ENCODE assay signal across 31 cellular contexts in the genomic region with DNA sequence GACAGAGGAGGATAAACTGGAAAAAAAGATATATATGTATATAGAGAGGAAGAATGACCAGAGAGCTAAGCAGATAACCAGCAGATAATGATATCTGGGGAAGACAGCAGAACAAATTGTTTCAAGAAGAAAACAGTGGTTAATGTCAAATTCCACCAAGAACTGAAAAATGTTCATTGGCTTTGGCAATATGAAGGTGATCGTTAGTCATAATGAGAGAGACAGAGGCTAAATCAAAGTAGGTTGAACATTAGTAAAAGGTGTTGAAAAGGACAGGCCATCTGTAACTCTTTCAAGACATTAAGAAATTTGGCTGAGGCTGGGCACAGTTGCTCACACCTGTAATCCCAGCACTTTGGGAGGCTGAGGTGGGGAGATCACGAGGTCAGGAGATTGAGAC. TPM values are rescaled to one million over a fixed set of nuclear protein-coding genes. Genes with fewer than 3 reads are reported as not detected.
"Had no signal": no experiment of that assay in that cellular context is flagged by ENCODE, and none has a peak within 500 bp of the region (broad histone marks: within the 10 kb centered on the region; RNA-seq: fewer than 3 reads in every experiment).

No MANE protein-coding gene starts in this region.

- ATAC-seq: foreskin keratinocyte; heart right ventricle; left cardiac atrium; left lung; naive thymus-derived CD8-positive, alpha-beta T cell; right cardiac atrium; stimulated activated naive B cell treated with anti-CD40 and anti-IgM and Interleukin-4, amounts not matched to agents 10 μg/mL and 1 μg/mL and 100 μg/mL, for 72 hours; upper lobe of right lung had no signal

- H3K27me3 Mint-ChIP-seq: stimulated activated naive B cell treated with anti-CD40 and anti-IgM and Interleukin-4, amounts not matched to agents 10 μg/mL and 1 μg/mL and 100 μg/mL, for 72 hours had no signal

- H3K4me1 ChIP-seq: esophagus muscularis mucosa, foreskin keratinocyte, heart right ventricle, left lung, prostate gland, sigmoid colon, transverse colon, upper lobe of right lung, uterus had no signal

- H3K4me3 ChIP-seq: esophagus muscularis mucosa, heart right ventricle, left lung, prostate gland, sigmoid colon, transverse colon, upper lobe of right lung, uterus had no signal

- H3K9me3 ChIP-seq: esophagus muscularis mucosa, left lung, prostate gland, sigmoid colon, transverse colon, upper lobe of right lung, uterus had no signal

- H3K27ac ChIP-seq: esophagus muscularis mucosa, foreskin keratinocyte, heart right ventricle, left lung, prostate gland, sigmoid colon, transverse colon, upper lobe of right lung, uterus had no signal

- H3K4me3 Mint-ChIP-seq: dendritic cell treated with granulocyte-macrophage colony-stimulating factor and Interleukin-4, amounts not matched to agents 40 ng/mL and 50 ng/mL, for 4 days; naive thymus-derived CD8-positive, alpha-beta T cell; nephron progenitor cell; stimulated activated naive CD8-positive, alpha-beta T cell treated with anti-CD3 and anti-CD28 coated beads, Interleukin-15, Interleukin-2, amounts not matched to agents 100 ng/mL and 50 ng/mL, for 24 hours had no signal

- FAIRE-seq: colon, endothelial cell of umbilical vein, islet of Langerhans had no signal

- H3K36me3 Mint-ChIP-seq: naive thymus-derived CD8-positive, alpha-beta T cell had no signal

- H3K9me3 Mint-ChIP-seq: dendritic cell treated with granulocyte-macrophage colony-stimulating factor and Interleukin-4, amounts not matched to agents 40 ng/mL and 50 ng/mL, for 4 days; naive thymus-derived CD8-positive, alpha-beta T cell; stimulated activated naive CD8-positive, alpha-beta T cell treated with anti-CD3 and anti-CD28 coated beads, Interleukin-15, Interleukin-2, amounts not matched to agents 100 ng/mL and 50 ng/mL, for 24 hours had no signal

- H3K27me3 ChIP-seq: transverse colon, upper lobe of right lung, uterus had no signal

- H3K27ac Mint-ChIP-seq: dendritic cell treated with granulocyte-macrophage colony-stimulating factor and Interleukin-4, amounts not matched to agents 40 ng/mL and 50 ng/mL, for 4 days; nephron progenitor cell; stimulated activated naive B cell treated with anti-CD40 and anti-IgM and Interleukin-4, amounts not matched to agents 10 μg/mL and 1 μg/mL and 100 μg/mL, for 72 hours; stimulated activated naive CD8-positive, alpha-beta T cell treated with anti-CD3 and anti-CD28 coated beads, Interleukin-15, Interleukin-2, amounts not matched to agents 100 ng/mL and 50 ng/mL, for 24 hours had no signal

- H3K36me3 ChIP-seq: esophagus muscularis mucosa, heart right ventricle, left lung, prostate gland, sigmoid colon, transverse colon, upper lobe of right lung, uterus had no signal

- DNase-seq: effector memory CD4-positive, alpha-beta T cell; foreskin keratinocyte; glutamatergic neuron; heart right ventricle; hippocampal formation; left cardiac atrium; left lung; mesendoderm; midbrain; naive thymus-derived CD8-positive, alpha-beta T cell; nephron progenitor cell; nucleus accumbens; right cardiac atrium; sigmoid colon; stimulated activated CD4-positive, alpha-beta T cell treated with anti-CD3 and anti-CD28 coated beads, Interleukin-4, amount 100 ng/mL, for 4 hours; stimulated activated naive B cell treated with anti-CD40 and anti-IgM and Interleukin-4, amounts not matched to agents 10 μg/mL and 1 μg/mL and 100 μg/mL, for 72 hours; transverse colon; upper lobe of right lung; uterus had no signal

RNA-seq across cellular contexts. Expression of gene CR2, which starts 25.3 kb away (rescaled TPM):
- total RNA-seq: endothelial cell of umbilical vein, fibroblast of lung, foreskin keratinocyte, left cardiac atrium, lung microvascular endothelial cell, osteocyte, renal cortical epithelial cell, right cardiac atrium, sigmoid colon, skeletal muscle tissue had no signal
- polyA plus RNA-seq: endothelial cell of umbilical vein, fibroblast of lung, foreskin keratinocyte, right cardiac atrium had no signal
